Comparison of ENCODE assay signal across 8 cellular contexts in the genomic region with DNA sequence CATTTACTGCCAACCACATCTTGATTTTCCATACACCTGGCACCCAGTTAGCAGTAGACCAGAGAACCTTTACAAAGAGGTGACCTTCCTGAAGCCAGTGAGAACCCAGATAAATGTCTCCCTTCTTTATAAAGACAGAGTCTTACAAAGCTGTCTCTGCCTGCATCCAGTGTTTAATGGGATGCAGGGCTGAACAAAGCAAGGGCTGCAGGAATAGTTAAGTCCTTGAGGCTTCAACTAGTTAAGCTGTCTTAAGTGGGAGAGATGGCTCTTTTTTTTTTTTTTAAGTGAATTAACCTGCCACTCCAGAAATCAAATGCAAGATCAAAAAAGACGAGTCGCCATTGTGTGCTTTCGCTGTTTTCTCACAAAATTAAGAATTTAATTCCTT. TPM values are rescaled to one million over a fixed set of nuclear protein-coding genes. Genes with fewer than 3 reads are reported as not detected.
A peak's percentile ranks its signal among the peaks of the same experiment; 100 is the strongest.
DNase-seq lines count a peak whose midpoint lies in the region; ATAC-seq and TF ChIP-seq lines count a peak whose summit lies in the region.

No MANE protein-coding gene starts in this region.

- WGBS in H9 (ENCODE audit: extremely low coverage, insufficient read length, low lambda C conversion rate), result no CpG with 5 or more reads among the region's 3 CpGs
- 50 to 77% methylated on average over 1 to 3 of the region's 3 CpGs for WGBS in gastroesophageal sphincter (ENCODE audit: low coverage in 1 of 2), 2 donors

- H3K23me2 ChIP-seq in H9 (ENCODE audit: insufficient read length, low read depth, low read length, poor library complexity, severe bottlenecking), result peaks cover 5% of the 10 kb centered on the region

- H3K4ac ChIP-seq in H9 (ENCODE audit: low read depth, low read length), result no peak overlapping the region

- TF ChIP-seq CTCF in H9 (conservative IDR thresholded peaks at IDR 0.05) (no peak), WTC11 (IDR thresholded peaks at IDR 0.05) (no peak), gastroesophageal sphincter (IDR thresholded peaks at IDR 0.05) (no peak)

- no peaks in the 10 kb centered on the region for H4K20me1 ChIP-seq in H9 (ENCODE audit: control insufficient read depth, insufficient read depth, insufficient read length)

- no peak overlapping the region for H3K23ac ChIP-seq in H9 (ENCODE audit: insufficient read length, low read depth, low read length)

- H4K8ac ChIP-seq in H9 (replicated peaks; ENCODE audit: insufficient read length, low read depth, low read length), result no peak overlapping the region

- H3K9me3 ChIP-seq in H9 (ENCODE audit: control insufficient read depth, low read depth, low read length), result no peaks in the 10 kb centered on the region
- H3K9me3 ChIP-seq in gastroesophageal sphincter, result no peaks in the 10 kb centered on the region

- no peak overlapping the region for H2BK120ac ChIP-seq in H9 (ENCODE audit: low read depth, low read length, poor library complexity, severe bottlenecking)

- no peak overlapping the region for H2BK15ac ChIP-seq in H9 (ENCODE audit: low read depth, low read length)

- peaks cover 3 to 9% (median 5%) of the 10 kb centered on the region in 3 experiments; a peak in 5 of 7 replicates for H3K36me3 Mint-ChIP-seq in H9 (ENCODE audit: insufficient read depth in 1 of 3, low read depth in 3 of 3)
- H3K36me3 Mint-ChIP-seq in WTC11, result no peaks in the 10 kb centered on the region

- H2BK20ac ChIP-seq in H9 (ENCODE audit: low read depth, low read length, poor library complexity, severe bottlenecking), result no peak overlapping the region

- H3K4me1 ChIP-seq in H9 (ENCODE audit: insufficient read depth, low read length) (peaks cover 5% of the 10 kb centered on the region; the same call in 1 of the 2 replicates), gastroesophageal sphincter (peaks cover 15 to 72% (median 22%) of the 10 kb centered on the region in 3 donors)

- no peak overlapping the region for H3K14ac ChIP-seq in H9 (ENCODE audit: insufficient read depth, low read length)

- H3T11ph ChIP-seq in H9 (ENCODE audit: low read length), result no peak overlapping the region

- no peak overlapping the region for H3K27ac ChIP-seq in H9 (ENCODE audit: insufficient read length, low read depth, low read length)
- peak overlapping the region in 3 of 4 donors; percentile 94 to 99 (median 97) for H3K27ac ChIP-seq in gastroesophageal sphincter
- H3K27ac ChIP-seq in skin epidermis, result peak overlapping the region in 4 of 21 experiments; percentile 89 to 98 (median 97)

- H3K4me3 ChIP-seq in gastroesophageal sphincter, result peak overlapping the region; percentile 76 to 89
- H3K4me3 ChIP-seq in skin epidermis, result peak overlapping the region; percentile 63 to 94 (median 83)

- ATAC-seq in WTC11 (no peak), gastroesophageal sphincter (no peak), HG03460 (IDR thresholded peaks at IDR 0.05; ENCODE audit: unreplicated experiment) (no peak)

- peaks cover 4% of the 10 kb centered on the region for H3K79me1 ChIP-seq in H9 (ENCODE audit: insufficient read depth, low read depth, low read length, poor library complexity, severe bottlenecking)

- H3K9ac ChIP-seq in H9 (ENCODE audit: extremely low read depth, insufficient read length, low read length), result no peak overlapping the region

- H3K18ac ChIP-seq in H9 (ENCODE audit: insufficient read length, low read depth, low read length), result no peak overlapping the region

- no peak overlapping the region for H4K91ac ChIP-seq in H9 (ENCODE audit: insufficient read length, low read depth, low read length)

- H2AK5ac ChIP-seq in H9 (ENCODE audit: insufficient read length, low read length), result no peak overlapping the region

- H2AFZ ChIP-seq in H9 (ENCODE audit: low read length), result no peak overlapping the region

- POLR2A ChIA-PET in WTC11 (lab: Charles Lee), result interaction anchor here (1.4 to 2.9 kb wide), 4 partner anchors 18 to 208 kb away, joined by 3 to 8 read pairs (median 4); no protein-coding TSS in a partner anchor

- DNase-seq in H9, result no peak
- no peak for DNase-seq in WTC11 (ENCODE audit: low spot score)
- DNase-seq in DMS53 treated with DMSO at 0.1 percent for 48 hours (lab: John Stamatoyannopoulos, UW; ENCODE audit: unreplicated experiment), result no peak
- DNase-seq in stimulated activated CD4-positive, alpha-beta T cell treated with anti-CD3 and anti-CD28 coated beads, Interleukin-15, amount 100 ng/mL, for 24 hours, result no peak
- DNase-seq in NCI-H345 (lab: John Stamatoyannopoulos, UW), result no peak

- H3K56ac ChIP-seq in H9 (ENCODE audit: insufficient read length, low read depth, low read length), result no peak overlapping the region

- H3K79me2 ChIP-seq in H9 (ENCODE audit: insufficient read depth, low read length), result peaks cover 14% of the 10 kb centered on the region; the same call in 1 of the 2 replicates

- peaks cover 33 to 39% of the 10 kb centered on the region in 2 experiments for H3K4me1 Mint-ChIP-seq in H9
- H3K4me1 Mint-ChIP-seq in WTC11, result peaks cover 47% of the 10 kb centered on the region

- H2BK12ac ChIP-seq in H9 (ENCODE audit: insufficient read length, low read depth, low read length), result no peak overlapping the region

- H3K9me3 Mint-ChIP-seq in H9, result no peaks in the 10 kb centered on the region
- H3K9me3 Mint-ChIP-seq in WTC11, result no peaks in the 10 kb centered on the region

- peak overlapping the region; percentile 82 for H3K4me2 ChIP-seq in H9 (ENCODE audit: insufficient read depth, insufficient read length, low read length)

- no peak overlapping the region for H2BK5ac ChIP-seq in H9 (ENCODE audit: insufficient read length, low read length)

- TF ChIP-seq EP300 in gastroesophageal sphincter (IDR thresholded peaks at IDR 0.05), result no peak

- H3K27me3 Mint-ChIP-seq in H9 (ENCODE audit: low read depth), result peaks cover 3% of the 10 kb centered on the region
- no peaks in the 10 kb centered on the region; the same call in 1 of the 2 replicates for H3K27me3 Mint-ChIP-seq in WTC11 (ENCODE audit: low read depth)

- CTCF ChIA-PET in WTC11 (lab: Charles Lee), result interaction anchor here (0.6 to 9.4 kb wide), 11 partner anchors 20 to 346 kb away, joined by 3 to 341 read pairs (median 45); no protein-coding TSS in a partner anchor

- H4K5ac ChIP-seq in H9 (ENCODE audit: insufficient read length, low read depth, low read length), result no peak overlapping the region

- H3K4me3 Mint-ChIP-seq in H9 (peak overlapping the region; percentile 95 to 97), WTC11 (peak overlapping the region; percentile 96)

- H3K36me3 ChIP-seq in gastroesophageal sphincter, result no peaks in the 10 kb centered on the region

- H3K27me3 ChIP-seq in H9 (ENCODE audit: insufficient read depth, low read length) (no peaks in the 10 kb centered on the region), gastroesophageal sphincter (no peaks in the 10 kb centered on the region)

- H3K27ac Mint-ChIP-seq in H9, result peak overlapping the region in 1 of 3 experiments; percentile 8; a peak in 1 of 7 replicates
- no peak overlapping the region for H3K27ac Mint-ChIP-seq in WTC11

- TF ChIP-seq POLR2A in gastroesophageal sphincter (IDR thresholded peaks at IDR 0.05), result no peak

TF ChIP-seq in WTC11, 78 proteins besides CTCF, POLR2A, EP300 and RAD21:
- TF ChIP-seq NR3C1 (CRISPR knock-in tag; conservative IDR thresholded peaks at IDR 0.05; ENCODE audit: low read depth), result no peak
TF ChIP-seq in WTC11: peak in this region for 0.

RNA-seq across cellular contexts. Expression of a gene that starts 1.5 kb away (rescaled TPM):
- total RNA-seq in H9 (2021), result 86.0 and 89.0 TPM in 2 replicates
- total RNA-seq in WTC11 (2021), result 92.1 to 99.4 TPM (median 98.6 TPM) in 3 replicates
- total RNA-seq in gastroesophageal sphincter, result 100 to 1,000 TPM in 1 of 4 donors, 10 to 100 TPM in 3; 82.6 to 102 (median 92.4) TPM

RNA-seq across cellular contexts. Expression of a gene that starts 48.4 kb away (rescaled TPM):
- total RNA-seq in H9 (2021) (38.9 and 43.6 TPM in 2 replicates), WTC11 (2021) (36.8 to 42.8 TPM (median 38.2 TPM) in 3 replicates), gastroesophageal sphincter (10 to 100 TPM; 29.3 to 46.9 (median 35.9) TPM)
